8 cellular contexts compared by ENCODE assay signal in genomic region chr12:46562625-46563228, GRCh38.
DNase-seq lines count a peak whose midpoint lies in the region; ATAC-seq and TF ChIP-seq lines count a peak whose summit lies in the region.
"Had no signal": no experiment of that assay in that cellular context is flagged by ENCODE, and none has a peak within 500 bp of the region (broad histone marks: within the 10 kb centered on the region; RNA-seq: fewer than 3 reads in every experiment).

No MANE protein-coding gene starts in this region.

- H3K27ac ChIP-seq in PC-3 (ENCODE audit: low read length): peak overlapping the region; percentile 98

- H3K4me3 ChIP-seq in PC-3 (ENCODE audit: low read length) (peak overlapping the region; percentile 33; the same call in 1 of the 2 replicates), epithelial cell of proximal tubule (ENCODE audit: low read depth, low read length) (no peak overlapping the region), retinal pigment epithelial cell (ENCODE audit: low read length) (no peak overlapping the region)

- no peak overlapping the region for H2AFZ ChIP-seq in PC-3 (ENCODE audit: low read length)

- H3K9me2 ChIP-seq in PC-3 (replicated peaks; ENCODE audit: low read length): no peaks in the 10 kb centered on the region

- TF ChIP-seq CTCF in PC-3 (conservative IDR thresholded peaks at IDR 0.05; ENCODE audit: low read depth, low read length) (no peak), epithelial cell of proximal tubule (conservative IDR thresholded peaks at IDR 0.05; ENCODE audit: low read depth, low read length) (no peak), retinal pigment epithelial cell (conservative IDR thresholded peaks at IDR 0.05; ENCODE audit: low read depth, low read length) (no peak)

- ATAC-seq in PC-3 (peak; percentile 78), HG03442 (IDR thresholded peaks at IDR 0.05; ENCODE audit: unreplicated experiment) (no peak)

- peak; percentile 89 for DNase-seq in HCEC 1CT
- peak; percentile 95 for DNase-seq in PC-3
- DNase-seq in epithelial cell of proximal tubule (ENCODE audit: low read depth): peak; percentile 93
- peak; percentile 51 for DNase-seq in retinal pigment epithelial cell (ENCODE audit: low read depth)
- no peak for DNase-seq in mesenteric fat pad (ENCODE audit: low spot score)
- no peak for DNase-seq in NK-92 treated with Interleukin-12 subunit alpha and Interleukin-12 subunit beta, amount 100 ng/mL, for 24 hours (lab: John Stamatoyannopoulos, UW)
- DNase-seq: right cardiac atrium had no signal

- peak overlapping the region; percentile 89 for H3K9ac ChIP-seq in PC-3 (ENCODE audit: low read length)

- no peaks in the 10 kb centered on the region for H4K20me1 ChIP-seq in PC-3 (ENCODE audit: low read length)

- CTCF ChIA-PET in PC-3 (lab: Charles Lee): no interaction called here

- POLR2A ChIA-PET in PC-3 (lab: Charles Lee; ENCODE audit: unreplicated experiment): interaction anchor here (0.5 to 0.6 kb wide), 4 partner anchors 111 to 863 kb away, joined by 3 to 4 read pairs (median 3); no protein-coding TSS in a partner anchor

- peaks cover 6% of the 10 kb centered on the region for H3F3A ChIP-seq in PC-3 (ENCODE audit: low read length, unreplicated experiment)

- peaks cover 17% of the 10 kb centered on the region for H3K9me3 ChIP-seq in PC-3 (ENCODE audit: low read length)

- TSS peak; percentile 74 for BruUV-seq in PC-3 (replicated peaks; lab: Mats Ljungman, UMichigan)

- no peaks in the 10 kb centered on the region for H3K27me3 ChIP-seq in PC-3 (ENCODE audit: low read length)

- H3K36me3 ChIP-seq in PC-3 (ENCODE audit: low read depth, low read length): peaks cover 24% of the 10 kb centered on the region; the same call in 1 of the 2 replicates

- H3K79me2 ChIP-seq in PC-3 (ENCODE audit: low read length): no peaks in the 10 kb centered on the region

- H3K4me2 ChIP-seq in PC-3 (ENCODE audit: low read length): peak overlapping the region; percentile 76

- intact Hi-C loops in PC-3 (cut with micrococcal nuclease): loop anchor here (1.0 to 2.0 kb wide), 3 partner anchors 24 to 102 kb away; no protein-coding TSS in a partner anchor

- H3K4me1 ChIP-seq in PC-3 (ENCODE audit: insufficient read depth, low read length): peaks cover 52% of the 10 kb centered on the region

Comparison
In these comparisons a context has a peak if more than half of its experiments do, and no peak if none do; other contexts are left out.
1. DNase-seq: peak in HCEC 1CT (single experiment), PC-3 (single experiment), epithelial cell of proximal tubule (single experiment) and retinal pigment epithelial cell (single experiment); none in mesenteric fat pad (single experiment) and NK-92 treated with Interleukin-12 subunit alpha and Interleukin-12 subunit beta, amount 100 ng/mL, for 24 hours (single experiment).